9 cellular contexts compared by ENCODE assay signal in genomic region chr4:70927502-70928139, GRCh38. TPM values are rescaled to one million over a fixed set of nuclear protein-coding genes. Genes with fewer than 3 reads are reported as not detected.
DNase-seq lines count a peak whose midpoint lies in the region; ATAC-seq and TF ChIP-seq lines count a peak whose summit lies in the region.
"Had no signal": no experiment of that assay in that cellular context is flagged by ENCODE, and none has a peak within 500 bp of the region (broad histone marks: within the 10 kb centered on the region; RNA-seq: fewer than 3 reads in every experiment).

No MANE protein-coding gene starts in this region.

- ATAC-seq in Right ventricle myocardium inferior (no peak), HG02970 (IDR thresholded peaks at IDR 0.05; ENCODE audit: low FRiP score, unreplicated experiment) (peak; percentile 38)
- peak; percentile 68 for ATAC-seq in activated CD8-positive, alpha-beta T cell treated with anti-CD3 and anti-CD28 coated beads for 36 hours

- no peaks in the 10 kb centered on the region for H3K36me3 ChIP-seq in cardiac muscle cell

- H3K36me3 Mint-ChIP-seq in activated CD8-positive, alpha-beta T cell treated with anti-CD3 and anti-CD28 coated beads for 36 hours (ENCODE audit: low read depth): peaks cover 4% of the 10 kb centered on the region

- H3K27me3 Mint-ChIP-seq in activated CD8-positive, alpha-beta T cell treated with anti-CD3 and anti-CD28 coated beads for 36 hours: no peaks in the 10 kb centered on the region

- POLR2A ChIA-PET in activated CD8-positive, alpha-beta T cell treated with anti-CD3 and anti-CD28 coated beads for 36 hours (lab: Charles Lee): interaction anchor here (0.6 kb wide), 1 partner anchor 123 kb away, joined by 3 read pairs; no protein-coding TSS in a partner anchor

- H3K27ac Mint-ChIP-seq in activated CD8-positive, alpha-beta T cell treated with anti-CD3 and anti-CD28 coated beads for 36 hours: peak overlapping the region; percentile 16

- H3K4me1 Mint-ChIP-seq in activated CD8-positive, alpha-beta T cell treated with anti-CD3 and anti-CD28 coated beads for 36 hours (ENCODE audit: low read depth): peaks cover 43% of the 10 kb centered on the region

- H3K9me3 Mint-ChIP-seq in activated CD8-positive, alpha-beta T cell treated with anti-CD3 and anti-CD28 coated beads for 36 hours: peaks cover 4% of the 10 kb centered on the region

- intact Hi-C loops in Right ventricle myocardium inferior (cut with DNase I): no loop called here
- intact Hi-C loops in activated CD8-positive, alpha-beta T cell treated with anti-CD3 and anti-CD28 coated beads for 36 hours (cut with micrococcal nuclease): no loop called here

- TF ChIP-seq CTCF in cardiac muscle cell (IDR thresholded peaks at IDR 0.05; ENCODE audit: low read depth, low read length) (no peak), foreskin fibroblast (IDR thresholded peaks at IDR 0.05; ENCODE audit: low read depth, low read length) (no peak)
- no peak for TF ChIP-seq CTCF in activated CD8-positive, alpha-beta T cell treated with anti-CD3 and anti-CD28 coated beads for 36 hours (IDR thresholded peaks at IDR 0.05)

- H3K9me3 ChIP-seq in cardiac muscle cell (ENCODE audit: low read depth): no peaks in the 10 kb centered on the region

- no peaks in the 10 kb centered on the region for H3K27me3 ChIP-seq in cardiac muscle cell

- no peak for DNase-seq in cardiac muscle cell (ENCODE audit: low read depth in 1 of 2, low spot score in 1 of 2)
- no peak for DNase-seq in Right ventricle myocardium inferior (ENCODE audit: missing footprints)
- DNase-seq in activated CD8-positive, alpha-beta T cell treated with anti-CD3 and anti-CD28 coated beads for 36 hours: peak; percentile 54
- DNase-seq in superior temporal gyrus (ENCODE audit: extremely low spot score): peak; percentile 29
- DNase-seq in NCI-H524 treated with DMSO at 0.1 percent for 48 hours (lab: John Stamatoyannopoulos, UW): no peak
- DNase-seq in COLO668 (lab: John Stamatoyannopoulos, UW; ENCODE audit: unreplicated experiment): no peak
- DNase-seq in foreskin fibroblast: no peak
- DNase-seq: NCI-H1092 treated with DMSO at 0.1 percent for 48 hours had no signal

- H3K27ac ChIP-seq in cardiac muscle cell: peak overlapping the region; percentile 23

- CTCF ChIA-PET in activated CD8-positive, alpha-beta T cell treated with anti-CD3 and anti-CD28 coated beads for 36 hours (lab: Charles Lee): interaction anchor here (0.6 to 0.8 kb wide), 3 partner anchors 99 to 124 kb away, joined by 3 read pairs; no protein-coding TSS in a partner anchor

- peaks cover 5% of the 10 kb centered on the region for H3K4me1 ChIP-seq in cardiac muscle cell (ENCODE audit: low read depth)

- H3K4me3 ChIP-seq in cardiac muscle cell (no peak overlapping the region), foreskin fibroblast (ENCODE audit: low read depth in 1 of 2, low read length in 2 of 2) (no peak overlapping the region)

- H3K4me3 Mint-ChIP-seq in activated CD8-positive, alpha-beta T cell treated with anti-CD3 and anti-CD28 coated beads for 36 hours: peak overlapping the region; percentile 48

RNA-seq across cellular contexts. Expression of gene MOB1B, which starts 25.5 kb away (rescaled TPM):
- total RNA-seq in cardiac muscle cell (9.1 and 22.8 TPM in 2 replicates), Right ventricle myocardium inferior (17.6 TPM)
- polyA plus RNA-seq in cardiac muscle cell: 11.1 and 19.3 TPM in 2 replicates
- total RNA-seq in activated CD8-positive, alpha-beta T cell treated with anti-CD3 and anti-CD28 coated beads for 36 hours: 10 to 100 TPM; 14.9 to 19.7 TPM

Comparison
In these comparisons a context has a peak if more than half of its experiments do, and no peak if none do; other contexts are left out.
1. DNase-seq: peak in activated CD8-positive, alpha-beta T cell treated with anti-CD3 and anti-CD28 coated beads for 36 hours (single experiment) and superior temporal gyrus (single experiment); none in cardiac muscle cell (0 of 2), Right ventricle myocardium inferior (single experiment), NCI-H524 treated with DMSO at 0.1 percent for 48 hours (single experiment), COLO668 (single experiment) and foreskin fibroblast (0 of 2).